ENCODE assay signal across 32 cellular contexts in genomic region chr4:71571346-71571745, GRCh38.
"Had no signal": no experiment of that assay in that cellular context is flagged by ENCODE, and none has a peak within 500 bp of the region (broad histone marks: within the 10 kb centered on the region; RNA-seq: fewer than 3 reads in every experiment).

No MANE protein-coding gene starts in this region.

- H3K4me1 Mint-ChIP-seq: naive B cell; naive thymus-derived CD8-positive, alpha-beta T cell; nephron progenitor cell; stimulated activated memory B cell treated with anti-CD40 and anti-IgM and Interleukin-4, amounts not matched to agents 10 μg/mL and 1 μg/mL and 100 μg/mL, for 72 hours; stimulated activated naive CD8-positive, alpha-beta T cell treated with anti-CD3 and anti-CD28 coated beads, Interleukin-15, amount 100 ng/mL, for 72 hours had no signal

- H3K4me3 Mint-ChIP-seq: naive B cell; naive thymus-derived CD8-positive, alpha-beta T cell; natural killer cell treated with Interleukin-12 subunit alpha and Interleukin-12 subunit beta and Interleukin-15 and Interleukin-18, amount 100 ng/mL, for 72 hours; nephron progenitor cell; neural crest cell; stimulated activated memory B cell treated with anti-CD40 and anti-IgM and Interleukin-4, amounts not matched to agents 10 μg/mL and 1 μg/mL and 100 μg/mL, for 72 hours; stimulated activated naive CD8-positive, alpha-beta T cell treated with anti-CD3 and anti-CD28 coated beads, Interleukin-15, amount 100 ng/mL, for 72 hours had no signal

- H3K27ac Mint-ChIP-seq: natural killer cell treated with Interleukin-12 subunit alpha and Interleukin-12 subunit beta and Interleukin-15 and Interleukin-18, amount 100 ng/mL, for 72 hours; nephron progenitor cell; stimulated activated memory B cell treated with anti-CD40 and anti-IgM and Interleukin-4, amounts not matched to agents 10 μg/mL and 1 μg/mL and 100 μg/mL, for 72 hours; stimulated activated naive CD8-positive, alpha-beta T cell treated with anti-CD3 and anti-CD28 coated beads, Interleukin-15, amount 100 ng/mL, for 72 hours had no signal

- H3K9me3 ChIP-seq: ovary, psoas muscle, right atrium auricular region, right lobe of liver, sigmoid colon, thoracic aorta, thyroid gland, tibial nerve, upper lobe of left lung, vagina had no signal

- H3K27ac ChIP-seq: ovary, parathyroid adenoma, psoas muscle, right atrium auricular region, right lobe of liver, sigmoid colon, spleen, thoracic aorta, thyroid gland, tibial nerve, upper lobe of left lung, vagina had no signal

- H3K36me3 Mint-ChIP-seq: naive B cell; naive thymus-derived CD8-positive, alpha-beta T cell; stimulated activated memory B cell treated with anti-CD40 and anti-IgM and Interleukin-4, amounts not matched to agents 10 μg/mL and 1 μg/mL and 100 μg/mL, for 72 hours had no signal

- FAIRE-seq: small intestine, urothelium cell line had no signal

- H3K27me3 Mint-ChIP-seq: natural killer cell treated with Interleukin-12 subunit alpha and Interleukin-12 subunit beta and Interleukin-15 and Interleukin-18, amount 100 ng/mL, for 72 hours; progenitor cell of endocrine pancreas; stimulated activated memory B cell treated with anti-CD40 and anti-IgM and Interleukin-4, amounts not matched to agents 10 μg/mL and 1 μg/mL and 100 μg/mL, for 72 hours had no signal

- H3K36me3 ChIP-seq: ovary, right atrium auricular region, sigmoid colon, spleen, thoracic aorta, thyroid gland, tibial nerve, upper lobe of left lung, vagina had no signal

- H3K79me2 ChIP-seq: parathyroid adenoma had no signal

- H3K9ac ChIP-seq: parathyroid adenoma had no signal

- H3K27me3 ChIP-seq: ovary, right atrium auricular region, right lobe of liver, sigmoid colon, spleen, thyroid gland, tibial nerve, upper lobe of left lung, vagina had no signal

- ATAC-seq: naive thymus-derived CD8-positive, alpha-beta T cell; natural killer cell treated with Interleukin-12 subunit alpha and Interleukin-12 subunit beta and Interleukin-15 and Interleukin-18, amount 100 ng/mL, for 72 hours; psoas muscle; right lobe of liver; stimulated activated memory B cell treated with anti-CD40 and anti-IgM and Interleukin-4, amounts not matched to agents 10 μg/mL and 1 μg/mL and 100 μg/mL, for 72 hours; stimulated activated naive CD8-positive, alpha-beta T cell treated with anti-CD3 and anti-CD28 coated beads, Interleukin-15, amount 100 ng/mL, for 72 hours; stimulated activated naive CD8-positive, alpha-beta T cell treated with anti-CD3 and anti-CD28 coated beads, Interleukin-15, Interleukin-2, amounts not matched to agents 100 U/mL and 50 U/mL, for 24 hours had no signal

- H3K4me1 ChIP-seq: parathyroid adenoma, psoas muscle, right lobe of liver, sigmoid colon, spleen, thyroid gland, tibial nerve, upper lobe of left lung, vagina had no signal

- DNase-seq: naive B cell; naive thymus-derived CD8-positive, alpha-beta T cell; nephron progenitor cell; occipital lobe; ovary; posterior cingulate gyrus; psoas muscle; right lobe of liver; sigmoid colon; small intestine; spleen; stimulated activated CD4-positive, alpha-beta T cell treated with anti-CD3 and anti-CD28 coated beads, Interleukin-12 subunit alpha, Interleukin-12 subunit beta, amount 100 ng/mL, for 4 hours; stimulated activated CD4-positive, alpha-beta T cell treated with anti-CD3 and anti-CD28 coated beads, Interleukin-1b, Interleukin-23, amount 100 ng/mL, for 48 hours; stimulated activated CD4-positive, alpha-beta T cell treated with anti-CD3 and anti-CD28 coated beads, Interleukin-4, amount 100 ng/mL, for 1 hour; stimulated activated CD4-positive, alpha-beta T cell treated with anti-CD3 and anti-CD28 coated beads, Interleukin-4, amount 100 ng/mL, for 4 hours; stimulated activated CD8-positive, alpha-beta memory T cell treated with anti-CD3 and anti-CD28 coated beads, Interleukin-4, amount 100 ng/mL, for 48 hours; stimulated activated naive CD4-positive, alpha-beta T cell; stimulated activated naive CD8-positive, alpha-beta T cell treated with anti-CD3 and anti-CD28 coated beads, Interleukin-15, amount 100 ng/mL, for 72 hours; stimulated activated naive CD8-positive, alpha-beta T cell treated with anti-CD3 and anti-CD28 coated beads, Interleukin-15, Interleukin-2, amounts not matched to agents 100 U/mL and 50 U/mL, for 24 hours; thyroid gland; trophoblast cell; upper lobe of left lung had no signal

- H3K4me3 ChIP-seq: ovary, psoas muscle, right atrium auricular region, right lobe of liver, sigmoid colon, spleen, thoracic aorta, thyroid gland, tibial nerve, upper lobe of left lung, vagina had no signal

- H2AFZ ChIP-seq: parathyroid adenoma had no signal
